Comparison of ENCODE assay signal across 13 cellular contexts in the genomic region with DNA sequence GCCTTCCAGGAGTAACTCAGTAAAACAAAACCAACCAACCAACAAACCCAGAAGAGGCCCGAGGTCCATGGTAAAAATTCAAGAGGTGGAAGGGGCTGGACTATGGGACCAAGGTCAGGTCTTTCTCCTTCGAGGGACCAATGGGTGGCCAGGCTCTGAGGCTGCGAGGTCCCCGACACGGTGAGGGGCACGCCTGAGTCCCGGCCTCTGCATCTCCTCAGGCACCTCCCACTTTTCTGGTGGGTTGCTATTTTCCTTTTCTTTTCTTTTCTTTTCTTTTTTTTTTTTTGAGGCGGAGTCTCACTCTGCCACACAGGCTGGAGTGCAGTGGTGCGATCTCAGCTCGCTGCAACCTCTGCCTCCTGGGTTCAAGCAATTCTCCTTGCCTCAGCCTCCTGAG. TPM values are rescaled to one million over a fixed set of nuclear protein-coding genes. Genes with fewer than 3 reads are reported as not detected.
DNase-seq lines count a peak whose midpoint lies in the region; ATAC-seq and TF ChIP-seq lines count a peak whose summit lies in the region.
"Had no signal": no experiment of that assay in that cellular context is flagged by ENCODE, and none has a peak within 500 bp of the region (broad histone marks: within the 10 kb centered on the region; RNA-seq: fewer than 3 reads in every experiment).

No MANE protein-coding gene starts in this region.

- peak overlapping the region in 2 of 4 donors; percentile 68 to 77 for H3K4me3 Mint-ChIP-seq in IgD-negative memory B cell
- H3K4me3 Mint-ChIP-seq in osteocyte (ENCODE audit: unreplicated experiment): no peak overlapping the region
- H3K4me3 Mint-ChIP-seq: brain had no signal

- H3K9ac ChIP-seq in BLaER1 (peak overlapping the region; percentile 83; the same call in 1 of the 2 replicates), neuronal stem cell (ENCODE audit: low read depth, low read length, poor library complexity) (no peak overlapping the region)

- peaks cover 1% of the 10 kb centered on the region for H3K27me3 Mint-ChIP-seq in IgD-negative memory B cell
- peaks cover 4% of the 10 kb centered on the region for H3K27me3 Mint-ChIP-seq in osteocyte (ENCODE audit: unreplicated experiment)

- H3K9me3 Mint-ChIP-seq in IgD-negative memory B cell (no peaks in the 10 kb centered on the region), osteocyte (ENCODE audit: unreplicated experiment) (no peaks in the 10 kb centered on the region)
- H3K9me3 Mint-ChIP-seq in activated naive CD4-positive, alpha-beta T cell treated with anti-CD3 and anti-CD28 coated beads, Interleukin-2, amount 50 U/mL, for 72 hours: no peaks in the 10 kb centered on the region
- H3K9me3 Mint-ChIP-seq: brain had no signal

- H3K79me1 ChIP-seq in neuronal stem cell (ENCODE audit: low read depth, low read length): peaks cover 2% of the 10 kb centered on the region

- intact Hi-C loops in lower leg skin (cut with DNase I; ENCODE audit: low total_unique reads): no loop called here

- peak; percentile 70 to 80 for DNase-seq in activated naive CD4-positive, alpha-beta T cell treated with anti-CD3 and anti-CD28 coated beads, Interleukin-2, amount 50 U/mL, for 72 hours (ENCODE audit: low spot score in 2 of 2)
- no peak for DNase-seq in neuronal stem cell (ENCODE audit: low spot score)
- DNase-seq in lower leg skin (ENCODE audit: low spot score in 2 of 2): no peak
- no peak for DNase-seq in osteocyte (ENCODE audit: extremely low spot score, unreplicated experiment)
- DNase-seq: NCI-H1092 treated with DMSO at 0.1 percent for 48 hours, NCI-H526 treated with DMSO at 0.1 percent for 48 hours, testis had no signal

- H3K27ac ChIP-seq in BLaER1 (peak overlapping the region; percentile 93; the same call in 1 of the 2 replicates), neuronal stem cell (replicated peaks; ENCODE audit: low read length) (no peak overlapping the region)
- H3K27ac ChIP-seq: SJSA1 had no signal

- TF ChIP-seq POLR2A in lower leg skin (IDR thresholded peaks at IDR 0.05): no peak

- H2BK12ac ChIP-seq in neuronal stem cell (ENCODE audit: low read length): no peak overlapping the region

- H4K20me1 ChIP-seq in BLaER1: peaks cover 26% of the 10 kb centered on the region; the same call in 1 of the 2 replicates

- H3K27me3 ChIP-seq in BLaER1: no peaks in the 10 kb centered on the region; the same call in 1 of the 2 replicates
- H3K27me3 ChIP-seq in neuronal stem cell (ENCODE audit: control insufficient read depth in 3 of 3, insufficient read depth in 3 of 3, low read depth in 1 of 3, low read length in 3 of 3): peaks cover 0 to 7% (median 2%) of the 10 kb centered on the region in 3 experiments
- H3K27me3 ChIP-seq: SJSA1, testis had no signal

- no peak overlapping the region for H3K18ac ChIP-seq in neuronal stem cell (ENCODE audit: low read length)

- peak; percentile 28 to 53 for ATAC-seq in activated naive CD4-positive, alpha-beta T cell treated with anti-CD3 and anti-CD28 coated beads, Interleukin-2, amount 50 U/mL, for 72 hours
- no peak for ATAC-seq in GM19397 (IDR thresholded peaks at IDR 0.05; ENCODE audit: unreplicated experiment)
- no peak for ATAC-seq in GM21717 (IDR thresholded peaks at IDR 0.05; ENCODE audit: unreplicated experiment)

- WGBS in neuronal stem cell (ENCODE audit: extremely low coverage in 2 of 2, insufficient read length in 2 of 2, insufficient replicate concordance in 1 of 2), 2 donors: no CpG with 5 or more reads among the region's 10 CpGs
- 83 to 90% methylated on average over 10 of the region's 10 CpGs for WGBS in lower leg skin, 2 donors

- no peak overlapping the region for H3K23ac ChIP-seq in neuronal stem cell (ENCODE audit: low read depth, low read length, poor library complexity)

- no peak overlapping the region for H3K4ac ChIP-seq in neuronal stem cell (ENCODE audit: low read length)

- H3K27ac Mint-ChIP-seq in IgD-negative memory B cell (peak overlapping the region; percentile 91 to 100 (median 93)), osteocyte (ENCODE audit: unreplicated experiment) (no peak overlapping the region)
- peak overlapping the region; percentile 100 for H3K27ac Mint-ChIP-seq in activated naive CD4-positive, alpha-beta T cell treated with anti-CD3 and anti-CD28 coated beads, Interleukin-2, amount 50 U/mL, for 72 hours

- H3K4me3 ChIP-seq in BLaER1 (peak overlapping the region; percentile 66; the same call in 1 of the 2 replicates), neuronal stem cell (ENCODE audit: low read length in 2 of 2) (no peak overlapping the region), lower leg skin (ENCODE audit: low read depth, poor library complexity, severe bottlenecking) (no peak overlapping the region)
- H3K4me3 ChIP-seq: SJSA1, testis had no signal

- H3K36me3 Mint-ChIP-seq in IgD-negative memory B cell: no peaks in the 10 kb centered on the region
- peaks cover 9 to 11% of the 10 kb centered on the region in 2 donors for H3K36me3 Mint-ChIP-seq in activated naive CD4-positive, alpha-beta T cell treated with anti-CD3 and anti-CD28 coated beads, Interleukin-2, amount 50 U/mL, for 72 hours
- no peaks in the 10 kb centered on the region for H3K36me3 Mint-ChIP-seq in osteocyte (ENCODE audit: unreplicated experiment)
- H3K36me3 Mint-ChIP-seq: brain had no signal

- H2BK120ac ChIP-seq in neuronal stem cell (ENCODE audit: low read depth, low read length): peak overlapping the region; percentile 51

- H2BK15ac ChIP-seq in neuronal stem cell (ENCODE audit: low read length): no peak overlapping the region

- H3K4me1 Mint-ChIP-seq in IgD-negative memory B cell (peaks cover 36 to 43% (median 37%) of the 10 kb centered on the region in 3 donors), osteocyte (ENCODE audit: unreplicated experiment) (peaks cover 41% of the 10 kb centered on the region)

- no peak for TF ChIP-seq CTCF in lower leg skin (IDR thresholded peaks at IDR 0.05)
- no peak for TF ChIP-seq CTCF in osteocyte (IDR thresholded peaks at IDR 0.05)

- peak overlapping the region; percentile 57 for H2AFZ ChIP-seq in neuronal stem cell (ENCODE audit: low read length)

- H4K8ac ChIP-seq in neuronal stem cell (ENCODE audit: low read depth, low read length): no peak overlapping the region

- H4K91ac ChIP-seq in neuronal stem cell (ENCODE audit: low read depth, low read length, poor library complexity): no peak overlapping the region

- H3K4me1 ChIP-seq in BLaER1: peaks cover 98% of the 10 kb centered on the region
- peaks cover 8 to 19% of the 10 kb centered on the region in 2 donors for H3K4me1 ChIP-seq in neuronal stem cell (ENCODE audit: control insufficient read depth in 2 of 2, insufficient read depth in 1 of 2, low read depth in 1 of 2, low read length in 2 of 2)

- H2BK5ac ChIP-seq in neuronal stem cell (ENCODE audit: low read length): no peak overlapping the region

- H3K9me3 ChIP-seq in BLaER1 (no peaks in the 10 kb centered on the region), neuronal stem cell (replicated peaks in 1 of 2; ENCODE audit: control insufficient read depth in 2 of 2, insufficient read depth in 1 of 2, low read depth in 1 of 2, low read length in 2 of 2) (no peaks in the 10 kb centered on the region)
- H3K9me3 ChIP-seq: SJSA1, testis had no signal

- no peak overlapping the region for H3K14ac ChIP-seq in neuronal stem cell (ENCODE audit: low read length)

- H3K4me2 ChIP-seq in BLaER1 (peak overlapping the region; percentile 98), neuronal stem cell (ENCODE audit: insufficient read depth, low read length, poor library complexity, severe bottlenecking) (no peak overlapping the region)

- H2AK5ac ChIP-seq in neuronal stem cell (ENCODE audit: low read depth, low read length): peak overlapping the region; percentile 47

- H3K36me3 ChIP-seq in BLaER1: no peaks in the 10 kb centered on the region
- H3K36me3 ChIP-seq in neuronal stem cell (replicated peaks in 1 of 2; ENCODE audit: control insufficient read depth in 2 of 2, insufficient read depth in 2 of 2, low read length in 2 of 2): no peaks in the 10 kb centered on the region
- H3K36me3 ChIP-seq: SJSA1 had no signal

RNA-seq across cellular contexts. Expression of a gene that starts 18.0 kb away (rescaled TPM):
- polyA plus RNA-seq in IgD-negative memory B cell: 4.4 TPM
- total RNA-seq in activated naive CD4-positive, alpha-beta T cell treated with anti-CD3 and anti-CD28 coated beads, Interleukin-2, amount 50 U/mL, for 72 hours: 100 to 1,000 TPM; 620 to 646 TPM
- 1.5 TPM for polyA plus RNA-seq in neuronal stem cell (2013, experiment 1 of 2)
- 1.5 TPM for polyA plus RNA-seq in neuronal stem cell (2013, experiment 2 of 2)
- under 1 TPM in 2 of 4 donors, not detected in 2; 0.45 to 0.99 TPM for total RNA-seq in lower leg skin
- 1.0 TPM in 2 replicates for total RNA-seq in osteocyte
- total RNA-seq: SJSA1 had no signal

RNA-seq across cellular contexts. Expression of a gene that starts 26.0 kb away (rescaled TPM):
- 78.3 TPM for polyA plus RNA-seq in IgD-negative memory B cell
- total RNA-seq in activated naive CD4-positive, alpha-beta T cell treated with anti-CD3 and anti-CD28 coated beads, Interleukin-2, amount 50 U/mL, for 72 hours: 100 to 1,000 TPM; 130 to 171 TPM
- polyA plus RNA-seq in neuronal stem cell (2013, experiment 1 of 2): 70.3 TPM
- polyA plus RNA-seq in neuronal stem cell (2013, experiment 2 of 2): 72.1 TPM
- 10 to 100 TPM; 46.0 to 88.4 (median 56.4) TPM for total RNA-seq in lower leg skin
- total RNA-seq in osteocyte: 118 and 124 TPM in 2 replicates

RNA-seq across cellular contexts. Expression of a gene that starts 34.1 kb away (rescaled TPM):
- polyA plus RNA-seq in IgD-negative memory B cell: 0.83 TPM
- total RNA-seq in activated naive CD4-positive, alpha-beta T cell treated with anti-CD3 and anti-CD28 coated beads, Interleukin-2, amount 50 U/mL, for 72 hours: 10 to 100 TPM in 1 of 2 donors, 1 to 10 TPM in 1; 2.3 to 13.7 TPM
- polyA plus RNA-seq in neuronal stem cell (2013, experiment 1 of 2): 0.39 TPM
- polyA plus RNA-seq in neuronal stem cell (2013, experiment 2 of 2): 0.65 TPM
- 10 to 100 TPM; 12.4 to 16.3 (median 14.5) TPM for total RNA-seq in lower leg skin
- total RNA-seq in osteocyte: 24.1 and 28.6 TPM in 2 replicates

RNA-seq across cellular contexts. Expression of a gene that starts 59.6 kb away (rescaled TPM):
- polyA plus RNA-seq in IgD-negative memory B cell: 0.36 TPM
- total RNA-seq in activated naive CD4-positive, alpha-beta T cell treated with anti-CD3 and anti-CD28 coated beads, Interleukin-2, amount 50 U/mL, for 72 hours: under 1 TPM; 0.18 to 0.41 TPM
- 0.28 TPM for polyA plus RNA-seq in neuronal stem cell (2013, experiment 1 of 2)
- polyA plus RNA-seq in neuronal stem cell (2013, experiment 2 of 2): 0.19 TPM
- not detected for total RNA-seq in lower leg skin
- not detected in 2 replicates for total RNA-seq in osteocyte

Comparison
In these comparisons a context has a peak if more than half of its experiments do, and no peak if none do; other contexts are left out.
1. ATAC-seq: peak in activated naive CD4-positive, alpha-beta T cell treated with anti-CD3 and anti-CD28 coated beads, Interleukin-2, amount 50 U/mL, for 72 hours (2 of 2); none in GM19397 (single experiment) and GM21717 (single experiment).
2. DNase-seq: peak in activated naive CD4-positive, alpha-beta T cell treated with anti-CD3 and anti-CD28 coated beads, Interleukin-2, amount 50 U/mL, for 72 hours (2 of 2); none in neuronal stem cell (single experiment), lower leg skin (0 of 2) and osteocyte (single experiment).
3. RNA of a gene that starts 18.0 kb away (total RNA-seq): 620 to 646 TPM in activated naive CD4-positive, alpha-beta T cell treated with anti-CD3 and anti-CD28 coated beads, Interleukin-2, amount 50 U/mL, for 72 hours; 1.0 TPM in osteocyte and 0.45 to 0.99 TPM in lower leg skin; every median in the first group is over 100 times any median in the second.